Comparison of ENCODE assay signal across 22 cellular contexts in the genomic region with DNA sequence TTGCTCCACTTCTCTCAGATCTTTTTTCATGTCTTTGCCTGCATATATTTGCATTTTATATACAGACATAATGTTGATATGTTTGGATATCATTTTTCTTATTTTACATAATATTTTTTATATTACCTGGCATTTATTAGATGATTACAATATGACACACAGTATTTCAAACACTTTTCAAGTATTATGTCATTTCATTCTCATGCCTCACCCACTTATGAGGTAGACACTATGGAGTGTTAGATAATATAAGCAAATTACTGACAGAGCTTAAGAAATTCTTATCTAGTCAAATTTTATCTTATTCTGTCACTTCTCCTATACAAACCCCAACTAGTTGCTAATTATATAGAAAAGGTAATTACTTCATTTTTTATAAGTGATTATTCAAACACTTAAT. TPM values are rescaled to one million over a fixed set of nuclear protein-coding genes. Genes with fewer than 3 reads are reported as not detected.
DNase-seq lines count a peak whose midpoint lies in the region; ATAC-seq and TF ChIP-seq lines count a peak whose summit lies in the region.
"Had no signal": no experiment of that assay in that cellular context is flagged by ENCODE, and none has a peak within 500 bp of the region (broad histone marks: within the 10 kb centered on the region; RNA-seq: fewer than 3 reads in every experiment).

No MANE protein-coding gene starts in this region.

- H3K4me2 ChIP-seq in fibroblast of lung (ENCODE audit: extremely low read depth, insufficient read depth, low read length), result no peak overlapping the region

- H3K4me3 Mint-ChIP-seq in osteocyte (ENCODE audit: unreplicated experiment), result no peak overlapping the region
- H3K4me3 Mint-ChIP-seq: activated naive CD8-positive, alpha-beta T cell; activated T-helper 1 cell treated with anti-CD3 and anti-CD28 coated beads, Interleukin-12 subunit alpha, Interleukin-12 subunit beta, Interleukin-2, Interleukin-4 antibody, amounts not matched to agents 30 ng/mL and 10 ng/mL and 1 ng/mL, durations not matched to agents 14 hours and 24 hours and 36 hours; neural crest cell; stimulated activated memory B cell treated with anti-CD40 and anti-IgM and Interleukin-4, amounts not matched to agents 10 μg/mL and 1 μg/mL and 100 μg/mL, for 72 hours had no signal

- H3K27me3 ChIP-seq in fibroblast of lung (ENCODE audit: control insufficient read depth, insufficient read depth, low read length) (no peaks in the 10 kb centered on the region), upper lobe of right lung (no peaks in the 10 kb centered on the region), ovary (no peaks in the 10 kb centered on the region), WERI-Rb-1 (ENCODE audit: insufficient read depth, low read depth, severe bottlenecking) (no peaks in the 10 kb centered on the region)
- H3K27me3 ChIP-seq: BE2C, colonic mucosa had no signal

- H3K9me3 Mint-ChIP-seq in osteocyte (ENCODE audit: unreplicated experiment), result peaks cover 21% of the 10 kb centered on the region
- H3K9me3 Mint-ChIP-seq: activated T-helper 1 cell treated with anti-CD3 and anti-CD28 coated beads, Interleukin-12 subunit alpha, Interleukin-12 subunit beta, Interleukin-2, Interleukin-4 antibody, amounts not matched to agents 30 ng/mL and 10 ng/mL and 1 ng/mL, durations not matched to agents 14 hours and 24 hours and 36 hours; neural crest cell had no signal

- peaks cover 59% of the 10 kb centered on the region for H3K4me1 Mint-ChIP-seq in osteocyte (ENCODE audit: unreplicated experiment)
- H3K4me1 Mint-ChIP-seq: neural crest cell; stimulated activated memory B cell treated with anti-CD40 and anti-IgM and Interleukin-4, amounts not matched to agents 10 μg/mL and 1 μg/mL and 100 μg/mL, for 72 hours had no signal

- H3K79me2 ChIP-seq in fibroblast of lung (ENCODE audit: control insufficient read depth, insufficient read depth, low read length), result peaks cover 63% of the 10 kb centered on the region

- TF ChIP-seq POLR2A in ovary (IDR thresholded peaks at IDR 0.05), result no peak

- no peak overlapping the region for H3K9ac ChIP-seq in fibroblast of lung (ENCODE audit: insufficient read depth, low read length)

- peaks cover 22% of the 10 kb centered on the region for H3K4me1 ChIP-seq in fibroblast of lung (ENCODE audit: control insufficient read depth, extremely low read depth, insufficient read depth, low read length)
- H3K4me1 ChIP-seq in upper lobe of right lung, result peaks cover 21% of the 10 kb centered on the region
- no peaks in the 10 kb centered on the region for H3K4me1 ChIP-seq in ovary (ENCODE audit: insufficient read depth)
- H3K4me1 ChIP-seq: Caco-2, colonic mucosa had no signal

- H3K36me3 Mint-ChIP-seq in osteocyte (ENCODE audit: unreplicated experiment), result peaks cover 39% of the 10 kb centered on the region
- H3K36me3 Mint-ChIP-seq: activated naive CD8-positive, alpha-beta T cell; stimulated activated memory B cell treated with anti-CD40 and anti-IgM and Interleukin-4, amounts not matched to agents 10 μg/mL and 1 μg/mL and 100 μg/mL, for 72 hours had no signal

- ATAC-seq in upper lobe of right lung, result no peak
- ATAC-seq: activated CD4-positive, CD25-positive, alpha-beta regulatory T cell treated with anti-CD3 and anti-CD28 coated beads, Interleukin-2, amount 50 U/mL, for 24 hours; stimulated activated memory B cell treated with anti-CD40 and anti-IgM and Interleukin-4, amounts not matched to agents 10 μg/mL and 1 μg/mL and 100 μg/mL, for 72 hours had no signal

- intact Hi-C loops in upper lobe of right lung (cut with DNase I) (no loop called here), ovary (cut with DNase I) (no loop called here)

- H3K27ac Mint-ChIP-seq in osteocyte (ENCODE audit: unreplicated experiment), result peak overlapping the region; percentile 92
- H3K27ac Mint-ChIP-seq: activated naive CD8-positive, alpha-beta T cell; activated T-helper 1 cell treated with anti-CD3 and anti-CD28 coated beads, Interleukin-12 subunit alpha, Interleukin-12 subunit beta, Interleukin-2, Interleukin-4 antibody, amounts not matched to agents 30 ng/mL and 10 ng/mL and 1 ng/mL, durations not matched to agents 14 hours and 24 hours and 36 hours; stimulated activated memory B cell treated with anti-CD40 and anti-IgM and Interleukin-4, amounts not matched to agents 10 μg/mL and 1 μg/mL and 100 μg/mL, for 72 hours had no signal

- no peak overlapping the region for H2AFZ ChIP-seq in fibroblast of lung (ENCODE audit: low read length)

- H3K36me3 ChIP-seq in fibroblast of lung (ENCODE audit: control insufficient read depth, insufficient read depth, low read length), result no peaks in the 10 kb centered on the region
- no peaks in the 10 kb centered on the region for H3K36me3 ChIP-seq in upper lobe of right lung
- no peaks in the 10 kb centered on the region for H3K36me3 ChIP-seq in ovary
- no peaks in the 10 kb centered on the region for H3K36me3 ChIP-seq in WERI-Rb-1
- H3K36me3 ChIP-seq: BE2C, colonic mucosa had no signal

- H3K27ac ChIP-seq in fibroblast of lung (ENCODE audit: insufficient read depth, low read length) (peak overlapping the region; percentile 92), upper lobe of right lung (peak overlapping the region; percentile 85), ovary (no peak overlapping the region), WERI-Rb-1 (no peak overlapping the region)
- H3K27ac ChIP-seq: 22Rv1, SK-N-MC had no signal

- DNase-seq in DMS53 (lab: John Stamatoyannopoulos, UW), result peak; percentile 25
- no peak for DNase-seq in DMS53 treated with DMSO at 0.1 percent for 48 hours (lab: John Stamatoyannopoulos, UW; ENCODE audit: unreplicated experiment)
- DNase-seq in fibroblast of lung (ENCODE audit: low read depth in 2 of 2), result no peak
- no peak for DNase-seq in osteocyte (ENCODE audit: extremely low spot score, unreplicated experiment)
- no peak for DNase-seq in upper lobe of right lung
- DNase-seq in ovary, result no peak
- no peak for DNase-seq in activated CD8-positive, alpha-beta memory T cell treated with anti-CD3 and anti-CD28 coated beads, Interleukin-2, amount 50 U/mL, for 48 hours
- no peak for DNase-seq in WERI-Rb-1
- DNase-seq: BE2C, Caco-2, foreskin melanocyte, GOT3, NCI-H146, NCI-H774 had no signal

- TF ChIP-seq CTCF in fibroblast of lung (conservative IDR thresholded peaks at IDR 0.05 in 1 of 2, IDR thresholded peaks at IDR 0.05 in 1 of 2; ENCODE audit: low read depth in 1 of 2, low read length in 2 of 2), result no peak
- TF ChIP-seq CTCF in osteocyte (IDR thresholded peaks at IDR 0.05), result no peak
- TF ChIP-seq CTCF in upper lobe of right lung (IDR thresholded peaks at IDR 0.05), result no peak
- no peak for TF ChIP-seq CTCF in ovary (IDR thresholded peaks at IDR 0.05)
- no peak for TF ChIP-seq CTCF in WERI-Rb-1 (IDR thresholded peaks at IDR 0.05; ENCODE audit: low read depth, low read length)

- TF ChIP-seq EP300 in ovary (IDR thresholded peaks at IDR 0.05), result no peak

- H3K27me3 Mint-ChIP-seq in osteocyte (ENCODE audit: unreplicated experiment), result no peaks in the 10 kb centered on the region
- H3K27me3 Mint-ChIP-seq: activated naive CD8-positive, alpha-beta T cell; stimulated activated memory B cell treated with anti-CD40 and anti-IgM and Interleukin-4, amounts not matched to agents 10 μg/mL and 1 μg/mL and 100 μg/mL, for 72 hours had no signal

- no peaks in the 10 kb centered on the region for H3K9me3 ChIP-seq in fibroblast of lung (ENCODE audit: control insufficient read depth, insufficient read depth, low read depth, low read length)
- H3K9me3 ChIP-seq in upper lobe of right lung, result no peaks in the 10 kb centered on the region
- no peaks in the 10 kb centered on the region for H3K9me3 ChIP-seq in ovary
- H3K9me3 ChIP-seq in WERI-Rb-1 (ENCODE audit: severe bottlenecking), result peaks cover 4% of the 10 kb centered on the region
- H3K9me3 ChIP-seq: BE2C, Caco-2, colonic mucosa had no signal

- no peaks in the 10 kb centered on the region for H4K20me1 ChIP-seq in fibroblast of lung (ENCODE audit: control insufficient read depth, extremely low read depth, insufficient read depth, low read length)

- H3K4me3 ChIP-seq in fibroblast of lung (replicated peaks in 1 of 4; ENCODE audit: control extremely low read depth in 1 of 4, insufficient read depth in 1 of 4, low read depth in 3 of 4, low read length in 4 of 4), result peak overlapping the region in 1 of 4 experiments; percentile 29
- no peak overlapping the region for H3K4me3 ChIP-seq in upper lobe of right lung
- H3K4me3 ChIP-seq in ovary, result no peak overlapping the region
- H3K4me3 ChIP-seq in WERI-Rb-1 (ENCODE audit: low read depth, low read length), result no peak overlapping the region
- H3K4me3 ChIP-seq: colonic mucosa, SK-N-MC had no signal

RNA-seq across cellular contexts. Expression of gene LURAP1L, which starts 11.1 kb away (rescaled TPM):
- 87.6 and 94.1 TPM in 2 replicates for total RNA-seq in fibroblast of lung
- 26.0 and 39.9 TPM in 2 replicates for polyA plus RNA-seq in fibroblast of lung
- polyA plus RNA-seq in fibroblast of lung (2012), result 18.1 and 26.2 TPM in 2 replicates
- 21.1 and 23.6 TPM in 2 replicates for polyA minus RNA-seq in fibroblast of lung (ENCODE audit: low replicate concordance)
- 46.3 and 49.8 TPM in 2 replicates for total RNA-seq in osteocyte
- total RNA-seq in upper lobe of right lung, result 32.3 TPM
- total RNA-seq in ovary, result 1 to 10 TPM; 1.7 to 5.1 (median 3.0) TPM
- polyA plus RNA-seq in ovary, result 10 to 100 TPM in 1 of 2 donors, 1 to 10 TPM in 1; 5.9 to 10.8 TPM
- total RNA-seq: activated T-helper 1 cell treated with anti-CD3 and anti-CD28 coated beads, Interleukin-12 subunit alpha, Interleukin-12 subunit beta, Interleukin-2, Interleukin-4 antibody, amounts not matched to agents 30 ng/mL and 10 ng/mL and 1 ng/mL, durations not matched to agents 14 hours and 24 hours and 36 hours; Caco-2 had no signal

Comparison
In these comparisons a context has a peak if more than half of its experiments do, and no peak if none do; other contexts are left out.
1. H3K27ac ChIP-seq: peak in fibroblast of lung (single experiment) and upper lobe of right lung (single experiment); none in ovary (0 of 2) and WERI-Rb-1 (single experiment).